Comparison of ENCODE assay signal across 22 cellular contexts in the genomic region with DNA sequence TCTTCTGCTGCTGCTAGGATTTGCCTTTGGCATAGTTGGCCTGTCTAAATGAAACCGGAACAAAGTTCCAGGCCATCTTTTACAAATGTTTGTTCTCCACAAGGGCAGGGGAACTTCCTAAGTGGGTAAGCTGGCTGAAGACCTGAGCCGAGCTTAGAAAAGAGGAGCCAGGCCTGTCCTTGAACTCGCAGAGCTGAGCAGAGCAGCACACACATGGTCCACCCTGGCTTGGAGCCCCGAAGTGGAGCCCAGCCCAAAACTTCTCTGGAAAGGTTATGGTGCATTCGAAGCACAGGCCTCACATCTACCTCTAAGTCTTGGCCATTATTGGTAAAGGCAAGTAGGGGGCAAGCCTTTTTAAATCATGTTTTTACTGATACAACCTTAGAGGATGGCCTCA.
"Had no signal": no experiment of that assay in that cellular context is flagged by ENCODE, and none has a peak within 500 bp of the region (broad histone marks: within the 10 kb centered on the region; RNA-seq: fewer than 3 reads in every experiment).

No MANE protein-coding gene starts in this region.

- H3K9me3 ChIP-seq: ascending aorta, sigmoid colon, stomach, transverse colon had no signal

- H3K27me3 ChIP-seq: ascending aorta, brain microvascular endothelial cell, hepatocyte, left lung, sigmoid colon, stomach, transverse colon had no signal

- H3K9me3 Mint-ChIP-seq: activated naive CD4-positive, alpha-beta T cell treated with anti-CD3 and anti-CD28 coated beads, Interleukin-2, amount 50 U/mL, for 72 hours; activated T-helper 17 cell treated with anti-CD3 and anti-CD28 coated beads, Interleukin-2, amount 50 U/mL, for 72 hours; natural killer cell had no signal

- H3K79me2 ChIP-seq: hepatocyte had no signal

- H3K4me1 ChIP-seq: ascending aorta, left lung, sigmoid colon, stomach, transverse colon had no signal

- H3K36me3 Mint-ChIP-seq: activated naive CD4-positive, alpha-beta T cell treated with anti-CD3 and anti-CD28 coated beads, Interleukin-2, amount 50 U/mL, for 72 hours; immature natural killer cell; natural killer cell; stimulated activated memory B cell treated with anti-CD40 and anti-IgM and Interleukin-4, amounts not matched to agents 10 μg/mL and 1 μg/mL and 100 μg/mL, for 72 hours had no signal

- H3K4me1 Mint-ChIP-seq: activated T-helper 17 cell treated with anti-CD3 and anti-CD28 coated beads, Interleukin-2, amount 50 U/mL, for 72 hours; immature natural killer cell; natural killer cell had no signal

- H3K36me3 ChIP-seq: ascending aorta, brain microvascular endothelial cell, left lung, sigmoid colon, stomach, transverse colon had no signal

- H2AFZ ChIP-seq: hepatocyte had no signal

- H3K4me3 ChIP-seq: ascending aorta, hepatocyte, left lung, lung, sigmoid colon, smooth muscle cell, stomach, transverse colon had no signal

- DNase-seq: activated T-cell treated with anti-CD3 and anti-CD28 coated beads, Interleukin-2, amount 50 U/mL, for 1 hour; brain microvascular endothelial cell; dermis blood vessel endothelial cell; effector CD8-positive, alpha-beta T cell; foreskin melanocyte; glutamatergic neuron; immature natural killer cell; left lung; natural killer cell; retina; sigmoid colon; stimulated activated CD4-positive, alpha-beta T cell treated with anti-CD3 and anti-CD28 coated beads, Interleukin-15, amount 100 ng/mL, for 24 hours; stomach; transverse colon had no signal

- H3K27ac Mint-ChIP-seq: activated naive CD4-positive, alpha-beta T cell treated with anti-CD3 and anti-CD28 coated beads, Interleukin-2, amount 50 U/mL, for 72 hours; activated T-helper 17 cell treated with anti-CD3 and anti-CD28 coated beads, Interleukin-2, amount 50 U/mL, for 72 hours; immature natural killer cell; natural killer cell; stimulated activated memory B cell treated with anti-CD40 and anti-IgM and Interleukin-4, amounts not matched to agents 10 μg/mL and 1 μg/mL and 100 μg/mL, for 72 hours; T-helper 2 cell treated with Interferon-gamma antibody and Interleukin-4, amounts not matched to agents 5 μg/mL and 100 μg/mL, for 36 hours had no signal

- H3K27ac ChIP-seq: ascending aorta, brain microvascular endothelial cell, hepatocyte, left lung, sigmoid colon, stomach, transverse colon had no signal

- H3K4me2 ChIP-seq: hepatocyte, smooth muscle cell had no signal

- H3K4me3 Mint-ChIP-seq: activated T-helper 17 cell treated with anti-CD3 and anti-CD28 coated beads, Interleukin-2, amount 50 U/mL, for 72 hours; immature natural killer cell; natural killer cell; stimulated activated memory B cell treated with anti-CD40 and anti-IgM and Interleukin-4, amounts not matched to agents 10 μg/mL and 1 μg/mL and 100 μg/mL, for 72 hours; T-helper 2 cell treated with Interferon-gamma antibody and Interleukin-4, amounts not matched to agents 5 μg/mL and 100 μg/mL, for 36 hours had no signal
